Comparison of ENCODE assay signal across 20 cellular contexts in the genomic region with DNA sequence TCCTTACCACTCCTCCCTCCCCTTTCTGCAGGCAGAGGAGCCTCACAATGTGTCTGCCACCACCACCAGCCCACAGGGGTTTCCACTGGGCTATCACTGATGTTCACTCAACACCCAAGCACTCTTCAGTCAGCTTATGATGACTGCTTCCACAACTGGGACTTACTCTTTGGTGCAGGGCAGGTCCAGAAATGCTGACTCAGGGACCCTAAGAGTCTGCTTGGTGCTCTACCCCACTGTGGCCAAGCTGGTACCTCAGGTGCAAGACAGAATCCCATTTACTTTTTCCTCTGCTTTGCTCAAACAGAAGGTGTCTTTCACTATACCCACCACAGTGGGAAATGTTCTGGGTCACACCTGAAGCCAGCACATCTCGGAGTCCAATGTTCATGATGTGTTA.
"Had no signal": no experiment of that assay in that cellular context is flagged by ENCODE, and none has a peak within 500 bp of the region (broad histone marks: within the 10 kb centered on the region; RNA-seq: fewer than 3 reads in every experiment).

No MANE protein-coding gene starts in this region.

- H3K4me1 ChIP-seq: lower lobe of right lung, pancreas, suprapubic skin had no signal

- H3K27me3 ChIP-seq: brain microvascular endothelial cell, pancreas, suprapubic skin had no signal

- H3K4me1 Mint-ChIP-seq: mesothelial cell of epicardium had no signal

- ATAC-seq: activated T-cell treated with anti-CD3 and anti-CD28 coated beads, Interleukin-2, amount 50 U/mL, for 72 hours; effector memory CD8-positive, alpha-beta T cell; left cardiac atrium; lower lobe of right lung; pancreas had no signal

- H3K4me3 ChIP-seq: lower lobe of right lung, pancreas, suprapubic skin had no signal

- DNase-seq: activated B cell treated with CpG ODN at 0.5 μM for 24 hours; activated CD4-positive, alpha-beta T cell treated with anti-CD3 and anti-CD28 coated beads for 48 hours; activated CD8-positive, alpha-beta memory T cell treated with anti-CD3 and anti-CD28 coated beads, Interleukin-2, amount 50 U/mL, for 48 hours; activated gamma-delta T cell treated with Interleukin-2 at 50 U/mL for 16 hours; activated T-cell treated with anti-CD3 and anti-CD28 coated beads, Interleukin-2, amount 50 U/mL, for 72 hours; brain microvascular endothelial cell; effector memory CD8-positive, alpha-beta T cell; foreskin melanocyte; left cardiac atrium; lower lobe of right lung; naive B cell; pancreas; stimulated activated CD4-positive, alpha-beta T cell treated with anti-CD3 and anti-CD28 coated beads, Interleukin-2, amount 100 ng/mL, for 48 hours; stimulated activated naive CD4-positive, alpha-beta T cell had no signal

- H3K4me3 Mint-ChIP-seq: activated B cell treated with CpG ODN at 0.5 μM for 24 hours; activated naive CD8-positive, alpha-beta T cell; activated T-cell treated with anti-CD3 and anti-CD28 coated beads, Interleukin-2, amount 50 U/mL, for 72 hours; effector memory CD8-positive, alpha-beta T cell; mesothelial cell of epicardium; T-helper 2 cell treated with Interferon-gamma antibody and Interleukin-4, amounts not matched to agents 5 μg/mL and 100 μg/mL, for 36 hours; type B pancreatic cell had no signal

- H3K27me3 Mint-ChIP-seq: activated B cell treated with CpG ODN at 0.5 μM for 24 hours; activated naive CD8-positive, alpha-beta T cell; effector memory CD8-positive, alpha-beta T cell; naive B cell; type B pancreatic cell had no signal

- H3K27ac ChIP-seq: brain microvascular endothelial cell, epithelial cell of prostate, lower lobe of right lung, pancreas, suprapubic skin had no signal

- H3K27ac Mint-ChIP-seq: activated B cell treated with CpG ODN at 0.5 μM for 24 hours; activated naive CD8-positive, alpha-beta T cell; activated T-cell treated with anti-CD3 and anti-CD28 coated beads, Interleukin-2, amount 50 U/mL, for 72 hours; effector memory CD8-positive, alpha-beta T cell; mesothelial cell of epicardium; T-helper 2 cell treated with Interferon-gamma antibody and Interleukin-4, amounts not matched to agents 5 μg/mL and 100 μg/mL, for 36 hours; type B pancreatic cell had no signal
